17 cellular contexts compared by ENCODE assay signal in genomic region chr13:42277618-42278276, GRCh38. TPM values are rescaled to one million over a fixed set of nuclear protein-coding genes. Genes with fewer than 3 reads are reported as not detected.
DNase-seq lines count a peak whose midpoint lies in the region; ATAC-seq and TF ChIP-seq lines count a peak whose summit lies in the region.
"Had no signal": no experiment of that assay in that cellular context is flagged by ENCODE, and none has a peak within 500 bp of the region (broad histone marks: within the 10 kb centered on the region; RNA-seq: fewer than 3 reads in every experiment).

No MANE protein-coding gene starts in this region.

- H3K9me3 ChIP-seq in OCI-LY7 (ENCODE audit: low read length): peaks cover 4% of the 10 kb centered on the region; the same call in 1 of the 2 replicates
- H3K9me3 ChIP-seq: adrenal gland, neutrophil, upper lobe of left lung had no signal

- H3K9me3 Mint-ChIP-seq in activated naive CD4-positive, alpha-beta T cell treated with anti-CD3 and anti-CD28 coated beads, Interleukin-2, amount 50 U/mL, for 72 hours: no peaks in the 10 kb centered on the region
- no peaks in the 10 kb centered on the region for H3K9me3 Mint-ChIP-seq in central memory CD8-positive, alpha-beta T cell
- H3K9me3 Mint-ChIP-seq in stimulated activated effector memory CD8-positive, alpha-beta T cell treated with anti-CD3 and anti-CD28 coated beads, Interleukin-12 subunit alpha, Interleukin-12 subunit beta, amount 100 ng/mL, for 72 hours: no peaks in the 10 kb centered on the region

- H2AFZ ChIP-seq in OCI-LY7 (ENCODE audit: low read length): no peak overlapping the region

- no peaks in the 10 kb centered on the region for H3K27me3 Mint-ChIP-seq in central memory CD8-positive, alpha-beta T cell
- H3K27me3 Mint-ChIP-seq: activated CD8-positive, alpha-beta memory T cell treated with anti-CD3 and anti-CD28 coated beads, Interleukin-2, amount 10 ng/mL, durations not matched to agents 7 days and 5 days had no signal

- ATAC-seq in activated naive CD4-positive, alpha-beta T cell treated with anti-CD3 and anti-CD28 coated beads, Interleukin-2, amount 50 U/mL, for 72 hours: peak; percentile 33 to 35
- ATAC-seq in central memory CD8-positive, alpha-beta T cell (replicated peaks; ENCODE audit: extremely low read depth, poor library complexity, severe bottlenecking): no peak
- peak; percentile 36 for ATAC-seq in stimulated activated effector memory CD8-positive, alpha-beta T cell treated with anti-CD3 and anti-CD28 coated beads, Interleukin-12 subunit alpha, Interleukin-12 subunit beta, amount 100 ng/mL, for 72 hours
- ATAC-seq: activated CD8-positive, alpha-beta memory T cell treated with anti-CD3 and anti-CD28 coated beads, Interleukin-2, amount 10 ng/mL, durations not matched to agents 7 days and 5 days; sciatic nerve had no signal

- POLR2A ChIA-PET in OCI-LY7 (lab: Charles Lee) (no interaction called here), RWPE1 (lab: Yijun Ruan, JAX; ENCODE audit: low non-redundant PET) (no interaction called here)

- CTCF ChIA-PET in OCI-LY7 (lab: Charles Lee; ENCODE audit: unreplicated experiment) (no interaction called here), RWPE1 (lab: Yijun Ruan, JAX) (interaction anchor here (0.6 kb wide), 1 partner anchor 988 kb away, joined by 4 read pairs; no protein-coding TSS in a partner anchor)

- intact Hi-C loops in OCI-LY7 (cut with micrococcal nuclease; ENCODE audit: unreplicated experiment): loop anchor here (10.0 kb wide), 4 partner anchors 323 to 967 kb away; no protein-coding TSS in a partner anchor

- H3K27ac Mint-ChIP-seq in activated naive CD4-positive, alpha-beta T cell treated with anti-CD3 and anti-CD28 coated beads, Interleukin-2, amount 50 U/mL, for 72 hours: no peak overlapping the region
- H3K27ac Mint-ChIP-seq in central memory CD8-positive, alpha-beta T cell (ENCODE audit: low read depth): peak overlapping the region; percentile 49
- H3K27ac Mint-ChIP-seq in stimulated activated effector memory CD8-positive, alpha-beta T cell treated with anti-CD3 and anti-CD28 coated beads, Interleukin-12 subunit alpha, Interleukin-12 subunit beta, amount 100 ng/mL, for 72 hours: no peak overlapping the region
- H3K27ac Mint-ChIP-seq: activated CD8-positive, alpha-beta memory T cell treated with anti-CD3 and anti-CD28 coated beads, Interleukin-2, amount 10 ng/mL, durations not matched to agents 7 days and 5 days; H9 had no signal

- peaks cover 58% of the 10 kb centered on the region for H3K4me1 Mint-ChIP-seq in central memory CD8-positive, alpha-beta T cell
- H3K4me1 Mint-ChIP-seq in stimulated activated effector memory CD8-positive, alpha-beta T cell treated with anti-CD3 and anti-CD28 coated beads, Interleukin-12 subunit alpha, Interleukin-12 subunit beta, amount 100 ng/mL, for 72 hours: peaks cover 35% of the 10 kb centered on the region

- H3K36me3 ChIP-seq in OCI-LY7 (ENCODE audit: insufficient read depth, low read length): peaks cover 33% of the 10 kb centered on the region
- H3K36me3 ChIP-seq: adrenal gland, neutrophil, upper lobe of left lung had no signal

- H3K36me3 Mint-ChIP-seq in activated naive CD4-positive, alpha-beta T cell treated with anti-CD3 and anti-CD28 coated beads, Interleukin-2, amount 50 U/mL, for 72 hours: peaks cover 14 to 19% of the 10 kb centered on the region in 2 donors
- peaks cover 10% of the 10 kb centered on the region for H3K36me3 Mint-ChIP-seq in central memory CD8-positive, alpha-beta T cell (ENCODE audit: insufficient read depth)
- H3K36me3 Mint-ChIP-seq in stimulated activated effector memory CD8-positive, alpha-beta T cell treated with anti-CD3 and anti-CD28 coated beads, Interleukin-12 subunit alpha, Interleukin-12 subunit beta, amount 100 ng/mL, for 72 hours: no peaks in the 10 kb centered on the region

- peaks cover 77% of the 10 kb centered on the region for H3K4me1 ChIP-seq in OCI-LY7 (ENCODE audit: insufficient read depth, low read length, poor library complexity, severe bottlenecking)

- H3K79me2 ChIP-seq in OCI-LY7 (ENCODE audit: insufficient read depth, low read depth, low read length): peaks cover 100% of the 10 kb centered on the region

- TF ChIP-seq CTCF in OCI-LY7 (conservative IDR thresholded peaks at IDR 0.05; ENCODE audit: low read length) (no peak), RWPE1 (conservative IDR thresholded peaks at IDR 0.05; ENCODE audit: low read depth) (no peak)

- peaks cover 7% of the 10 kb centered on the region; the same call in 1 of the 2 replicates for H4K20me1 ChIP-seq in OCI-LY7 (ENCODE audit: insufficient read depth, low read length)

- no peak for DNase-seq in activated naive CD4-positive, alpha-beta T cell treated with anti-CD3 and anti-CD28 coated beads, Interleukin-2, amount 50 U/mL, for 72 hours (ENCODE audit: low spot score in 2 of 2)
- no peak for DNase-seq in activated naive CD4-positive, alpha-beta T cell treated with anti-CD3 and anti-CD28 coated beads, Interleukin-2, amount 50 U/mL, for 16 hours
- DNase-seq in OCI-LY7 (ENCODE audit: low spot score): no peak
- DNase-seq in central memory CD8-positive, alpha-beta T cell (ENCODE audit: low spot score in 2 of 2): no peak
- DNase-seq in stimulated activated effector memory CD8-positive, alpha-beta T cell treated with anti-CD3 and anti-CD28 coated beads, Interleukin-12 subunit alpha, Interleukin-12 subunit beta, amount 100 ng/mL, for 72 hours (ENCODE audit: low spot score in 2 of 2): no peak
- no peak for DNase-seq in RWPE1 (ENCODE audit: low spot score)
- no peak for DNase-seq in NCI-H69 (lab: John Stamatoyannopoulos, UW)
- DNase-seq in NCI-H82 (lab: John Stamatoyannopoulos, UW): no peak
- DNase-seq: activated CD8-positive, alpha-beta memory T cell treated with anti-CD3 and anti-CD28 coated beads, Interleukin-2, amount 10 ng/mL, durations not matched to agents 7 days and 5 days; adrenal gland; H9; mesendoderm; SHP77; stimulated activated CD4-positive, alpha-beta T cell treated with anti-CD3 and anti-CD28 coated beads, Interleukin-4, amount 100 ng/mL, for 4 hours; upper lobe of left lung had no signal

- no TSS peak for BruUV-seq in OCI-LY7 (replicated peaks; lab: Mats Ljungman, UMichigan)

- H3K4me3 Mint-ChIP-seq in central memory CD8-positive, alpha-beta T cell: peak overlapping the region; percentile 37
- no peak overlapping the region for H3K4me3 Mint-ChIP-seq in stimulated activated effector memory CD8-positive, alpha-beta T cell treated with anti-CD3 and anti-CD28 coated beads, Interleukin-12 subunit alpha, Interleukin-12 subunit beta, amount 100 ng/mL, for 72 hours
- H3K4me3 Mint-ChIP-seq: activated CD8-positive, alpha-beta memory T cell treated with anti-CD3 and anti-CD28 coated beads, Interleukin-2, amount 10 ng/mL, durations not matched to agents 7 days and 5 days; H9 had no signal

- H3K9me2 ChIP-seq in OCI-LY7 (ENCODE audit: insufficient read depth, low read length): no peaks in the 10 kb centered on the region

- H3K4me2 ChIP-seq in OCI-LY7 (ENCODE audit: low read length): peak overlapping the region; percentile 53

- H3K27ac ChIP-seq in OCI-LY7 (ENCODE audit: low read depth, low read length, poor library complexity, severe bottlenecking): peak overlapping the region; percentile 14
- no peak overlapping the region for H3K27ac ChIP-seq in RWPE1
- H3K27ac ChIP-seq: adrenal gland, neutrophil, upper lobe of left lung had no signal

- H3K4me3 ChIP-seq in OCI-LY7 (ENCODE audit: low read depth, low read length, poor library complexity, severe bottlenecking): peak overlapping the region; percentile 30
- H3K4me3 ChIP-seq: adrenal gland, upper lobe of left lung had no signal

RNA-seq across cellular contexts. Expression of gene AKAP11, which starts 5.8 kb away (rescaled TPM):
- 10 to 100 TPM; 34.3 to 42.3 TPM for total RNA-seq in activated naive CD4-positive, alpha-beta T cell treated with anti-CD3 and anti-CD28 coated beads, Interleukin-2, amount 50 U/mL, for 72 hours
- total RNA-seq in OCI-LY7 (2014; rRNA removed; shearing (Covaris generic)): 12.2 and 13.6 TPM in 2 replicates
- total RNA-seq in OCI-LY7 (2022): 28.2 and 29.2 TPM in 2 replicates
